ENCODE assay signal across 1 cellular context in genomic region chr14:20866963-20867362, GRCh38.
TF ChIP-seq lines count a peak whose summit lies in the region.

No MANE protein-coding gene starts in this region.

TF ChIP-seq in GM23338, 12 proteins besides CTCF, POLR2A, EP300 and RAD21 (continued from another document):
- TF ChIP-seq REST (IDR thresholded peaks at IDR 0.05; ENCODE audit: unreplicated experiment) (no peak), ZNF114 (CRISPR knock-in tag; IDR thresholded peaks at IDR 0.05) (no peak), EZH2 (IDR thresholded peaks at IDR 0.05; ENCODE audit: low read depth, unreplicated experiment) (no peak), STAT1 (IDR thresholded peaks at IDR 0.05; ENCODE audit: unreplicated experiment) (no peak), ZNF331 (CRISPR knock-in tag; IDR thresholded peaks at IDR 0.05; ENCODE audit: low read depth) (no peak), CREB1 (CRISPR knock-in tag; IDR thresholded peaks at IDR 0.05; ENCODE audit: low read depth) (no peak), EZH2phosphoT487 (IDR thresholded peaks at IDR 0.05; ENCODE audit: unreplicated experiment) (no peak), JUNB (IDR thresholded peaks at IDR 0.05; ENCODE audit: unreplicated experiment) (no peak), POLR2AphosphoS5 (IDR thresholded peaks at IDR 0.05; ENCODE audit: low read depth) (no peak), NANOG (IDR thresholded peaks at IDR 0.05; ENCODE audit: borderline replicate concordance) (no peak)
- TF ChIP-seq, protein P1, sequence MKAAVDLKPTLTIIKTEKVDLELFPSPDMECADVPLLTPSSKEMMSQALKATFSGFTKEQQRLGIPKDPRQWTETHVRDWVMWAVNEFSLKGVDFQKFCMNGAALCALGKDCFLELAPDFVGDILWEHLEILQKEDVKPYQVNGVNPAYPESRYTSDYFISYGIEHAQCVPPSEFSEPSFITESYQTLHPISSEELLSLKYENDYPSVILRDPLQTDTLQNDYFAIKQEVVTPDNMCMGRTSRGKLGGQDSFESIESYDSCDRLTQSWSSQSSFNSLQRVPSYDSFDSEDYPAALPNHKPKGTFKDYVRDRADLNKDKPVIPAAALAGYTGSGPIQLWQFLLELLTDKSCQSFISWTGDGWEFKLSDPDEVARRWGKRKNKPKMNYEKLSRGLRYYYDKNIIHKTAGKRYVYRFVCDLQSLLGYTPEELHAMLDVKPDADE (IDR thresholded peaks at IDR 0.05), result no peak
